Comparison of ENCODE assay signal across 2 cellular contexts in genomic region chr1:207536263-207536662, GRCh38. TPM values are rescaled to one million over a fixed set of nuclear protein-coding genes. Genes with fewer than 3 reads are reported as not detected.
"Had no signal": no experiment of that assay in that cellular context is flagged by ENCODE, and none has a peak within 500 bp of the region (broad histone marks: within the 10 kb centered on the region; RNA-seq: fewer than 3 reads in every experiment).

No MANE protein-coding gene starts in this region.

RNA-seq across cellular contexts. Expression of gene CR1, which starts 40.3 kb away (rescaled TPM):
- total RNA-seq: M059J, SJSA1 had no signal
